In the genomic region with DNA sequence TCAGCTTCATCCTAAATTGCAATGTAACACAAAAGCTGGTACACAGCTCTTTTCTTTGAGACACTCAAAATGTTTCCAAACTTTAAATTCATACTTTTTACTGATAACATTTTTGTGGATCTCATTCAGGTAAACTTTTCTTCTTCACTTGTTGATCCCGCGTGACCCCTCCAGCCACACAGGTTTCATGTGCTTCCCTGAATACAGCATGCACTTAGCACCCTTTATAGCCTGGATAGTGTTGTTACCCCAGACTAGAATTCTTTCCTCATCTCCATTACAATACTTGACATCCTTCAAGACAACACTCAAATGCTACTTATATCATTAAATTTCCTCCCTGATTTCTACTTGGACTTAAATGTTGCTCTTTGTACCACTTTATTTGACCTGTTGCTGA, we compare ENCODE assay signal across 1 cellular context.
TF ChIP-seq lines count a peak whose summit lies in the region.

No MANE protein-coding gene starts in this region.

TF ChIP-seq in HCT116, 20 proteins besides CTCF, POLR2A, EP300 and RAD21 (continued from another document):
- TF ChIP-seq ZFX (IDR thresholded peaks at IDR 0.05) (no peak), CEBPB (IDR thresholded peaks at IDR 0.05; ENCODE audit: low read depth) (no peak), SRF (IDR thresholded peaks at IDR 0.05; ENCODE audit: low read depth) (no peak), EZH2phosphoT487 (IDR thresholded peaks at IDR 0.05; ENCODE audit: borderline replicate concordance) (no peak), EGR1 (IDR thresholded peaks at IDR 0.05; ENCODE audit: low read depth) (no peak), SIN3A (IDR thresholded peaks at IDR 0.05; ENCODE audit: low read depth) (no peak), ELF1 (IDR thresholded peaks at IDR 0.05; ENCODE audit: borderline replicate concordance, low read depth) (no peak), SP1 (IDR thresholded peaks at IDR 0.05; ENCODE audit: low read depth) (no peak), EZH2 (IDR thresholded peaks at IDR 0.05) (no peak), CBX3 (IDR thresholded peaks at IDR 0.05; ENCODE audit: low read depth) (no peak), TCF7L2 (IDR thresholded peaks at IDR 0.05; ENCODE audit: borderline replicate concordance, extremely low read depth, insufficient read depth, insufficient read length) (no peak), JUND (IDR thresholded peaks at IDR 0.05) (no peak), YY1 (IDR thresholded peaks at IDR 0.05; ENCODE audit: extremely low read depth, insufficient replicate concordance, low read depth, low read length) (no peak)
- TF ChIP-seq, protein P1, sequence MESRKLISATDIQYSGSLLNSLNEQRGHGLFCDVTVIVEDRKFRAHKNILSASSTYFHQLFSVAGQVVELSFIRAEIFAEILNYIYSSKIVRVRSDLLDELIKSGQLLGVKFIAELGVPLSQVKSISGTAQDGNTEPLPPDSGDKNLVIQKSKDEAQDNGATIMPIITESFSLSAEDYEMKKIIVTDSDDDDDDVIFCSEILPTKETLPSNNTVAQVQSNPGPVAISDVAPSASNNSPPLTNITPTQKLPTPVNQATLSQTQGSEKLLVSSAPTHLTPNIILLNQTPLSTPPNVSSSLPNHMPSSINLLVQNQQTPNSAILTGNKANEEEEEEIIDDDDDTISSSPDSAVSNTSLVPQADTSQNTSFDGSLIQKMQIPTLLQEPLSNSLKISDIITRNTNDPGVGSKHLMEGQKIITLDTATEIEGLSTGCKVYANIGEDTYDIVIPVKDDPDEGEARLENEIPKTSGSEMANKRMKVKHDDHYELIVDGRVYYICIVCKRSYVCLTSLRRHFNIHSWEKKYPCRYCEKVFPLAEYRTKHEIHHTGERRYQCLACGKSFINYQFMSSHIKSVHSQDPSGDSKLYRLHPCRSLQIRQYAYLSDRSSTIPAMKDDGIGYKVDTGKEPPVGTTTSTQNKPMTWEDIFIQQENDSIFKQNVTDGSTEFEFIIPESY (IDR thresholded peaks at IDR 0.05; ENCODE audit: extremely low read depth, insufficient replicate concordance, low read length) = no peak
- TF ChIP-seq, protein P2, sequence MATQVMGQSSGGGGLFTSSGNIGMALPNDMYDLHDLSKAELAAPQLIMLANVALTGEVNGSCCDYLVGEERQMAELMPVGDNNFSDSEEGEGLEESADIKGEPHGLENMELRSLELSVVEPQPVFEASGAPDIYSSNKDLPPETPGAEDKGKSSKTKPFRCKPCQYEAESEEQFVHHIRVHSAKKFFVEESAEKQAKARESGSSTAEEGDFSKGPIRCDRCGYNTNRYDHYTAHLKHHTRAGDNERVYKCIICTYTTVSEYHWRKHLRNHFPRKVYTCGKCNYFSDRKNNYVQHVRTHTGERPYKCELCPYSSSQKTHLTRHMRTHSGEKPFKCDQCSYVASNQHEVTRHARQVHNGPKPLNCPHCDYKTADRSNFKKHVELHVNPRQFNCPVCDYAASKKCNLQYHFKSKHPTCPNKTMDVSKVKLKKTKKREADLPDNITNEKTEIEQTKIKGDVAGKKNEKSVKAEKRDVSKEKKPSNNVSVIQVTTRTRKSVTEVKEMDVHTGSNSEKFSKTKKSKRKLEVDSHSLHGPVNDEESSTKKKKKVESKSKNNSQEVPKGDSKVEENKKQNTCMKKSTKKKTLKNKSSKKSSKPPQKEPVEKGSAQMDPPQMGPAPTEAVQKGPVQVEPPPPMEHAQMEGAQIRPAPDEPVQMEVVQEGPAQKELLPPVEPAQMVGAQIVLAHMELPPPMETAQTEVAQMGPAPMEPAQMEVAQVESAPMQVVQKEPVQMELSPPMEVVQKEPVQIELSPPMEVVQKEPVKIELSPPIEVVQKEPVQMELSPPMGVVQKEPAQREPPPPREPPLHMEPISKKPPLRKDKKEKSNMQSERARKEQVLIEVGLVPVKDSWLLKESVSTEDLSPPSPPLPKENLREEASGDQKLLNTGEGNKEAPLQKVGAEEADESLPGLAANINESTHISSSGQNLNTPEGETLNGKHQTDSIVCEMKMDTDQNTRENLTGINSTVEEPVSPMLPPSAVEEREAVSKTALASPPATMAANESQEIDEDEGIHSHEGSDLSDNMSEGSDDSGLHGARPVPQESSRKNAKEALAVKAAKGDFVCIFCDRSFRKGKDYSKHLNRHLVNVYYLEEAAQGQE (IDR thresholded peaks at IDR 0.05; ENCODE audit: low read depth) = no peak
